ENCODE assay signal across 16 cellular contexts in the genomic region with DNA sequence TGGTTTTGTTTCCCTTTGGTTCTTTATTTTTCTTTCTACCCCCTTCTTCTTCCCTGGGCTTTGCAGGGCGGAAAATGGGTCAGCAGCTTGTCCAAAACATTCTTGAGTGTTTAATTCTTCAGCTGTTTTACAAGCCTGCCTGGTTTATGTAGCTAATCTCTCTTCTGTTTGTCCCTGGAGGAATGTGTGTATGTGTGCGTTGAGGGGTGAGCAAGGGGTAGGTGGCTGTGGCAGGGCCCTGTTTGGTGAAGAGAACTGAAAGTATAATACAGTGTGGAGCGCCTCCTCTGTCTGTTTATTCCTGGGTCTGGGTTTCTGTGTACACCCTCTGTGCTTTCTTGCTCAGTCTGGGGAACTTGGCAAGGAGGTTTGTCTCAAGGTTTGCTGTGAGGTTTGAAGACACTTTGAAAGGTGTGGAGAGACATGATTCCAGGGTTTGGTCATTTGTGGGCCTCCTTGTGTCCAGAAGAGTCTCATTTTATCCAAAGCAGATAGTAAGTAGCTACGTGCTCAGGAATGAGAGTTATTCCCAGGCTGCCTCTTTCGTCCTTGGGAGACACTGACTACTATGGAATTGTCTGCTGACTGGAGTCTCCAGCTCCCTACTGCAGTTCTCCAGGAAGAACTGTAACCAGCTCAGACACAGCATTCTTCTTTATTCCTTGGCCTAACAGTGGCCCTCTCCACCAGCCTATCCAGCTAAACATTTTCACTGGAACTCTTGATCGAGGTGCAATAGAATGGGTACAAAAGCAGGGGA.
DNase-seq lines count a peak whose midpoint lies in the region; ATAC-seq and TF ChIP-seq lines count a peak whose summit lies in the region.
"Had no signal": no experiment of that assay in that cellular context is flagged by ENCODE, and none has a peak within 500 bp of the region (broad histone marks: within the 10 kb centered on the region; RNA-seq: fewer than 3 reads in every experiment).

No MANE protein-coding gene starts in this region.

- ATAC-seq in right cardiac atrium (peak; percentile 79 to 84), sciatic nerve (peak; percentile 92)
- ATAC-seq in activated T-cell treated with anti-CD3 and anti-CD28 coated beads, Interleukin-2, amount 50 U/mL, for 4 hours, result no peak
- ATAC-seq: activated T-helper 17 cell treated with anti-CD3 and anti-CD28 coated beads, Interleukin-2, amount 50 U/mL, for 72 hours had no signal

- peak; percentile 28 for DNase-seq in GM12865 (ENCODE audit: low read depth)
- DNase-seq in brain microvascular endothelial cell, result no peak
- DNase-seq in right cardiac atrium, result peak in 1 of 3 donors; percentile 55
- DNase-seq in sciatic nerve (ENCODE audit: low spot score), result no peak
- no peak for DNase-seq in G401 (ENCODE audit: low spot score)
- DNase-seq in RPMI8226, result no peak
- DNase-seq in DMS153 (lab: John Stamatoyannopoulos, UW), result no peak
- no peak for DNase-seq in activated T-cell treated with anti-CD3 and anti-CD28 coated beads, Interleukin-2, amount 50 U/mL, for 4 hours
- DNase-seq: activated CD4-positive, alpha-beta memory T cell treated with anti-CD3 and anti-CD28 coated beads for 36 hours; Calu3; mesendoderm; NCI-H1436; NCI-H345; substantia nigra had no signal

- H3K36me3 Mint-ChIP-seq in activated T-cell treated with anti-CD3 and anti-CD28 coated beads, Interleukin-2, amount 50 U/mL, for 4 hours (ENCODE audit: insufficient read depth), result no peaks in the 10 kb centered on the region
- H3K36me3 Mint-ChIP-seq: activated CD4-positive, alpha-beta memory T cell treated with anti-CD3 and anti-CD28 coated beads for 36 hours had no signal

- intact Hi-C loops in right cardiac atrium (cut with DNase I), result no loop called here
- intact Hi-C loops in sciatic nerve (cut with DNase I), result no loop called here

- H3K36me3 ChIP-seq in brain microvascular endothelial cell (replicated peaks), result no peaks in the 10 kb centered on the region

- H3K27ac ChIP-seq in brain microvascular endothelial cell (no peak overlapping the region), right cardiac atrium (ENCODE audit: low read length) (peak overlapping the region; percentile 53)
- H3K27ac ChIP-seq: SK-N-MC had no signal

- no peak overlapping the region for H3K4me3 Mint-ChIP-seq in activated T-cell treated with anti-CD3 and anti-CD28 coated beads, Interleukin-2, amount 50 U/mL, for 4 hours
- H3K4me3 Mint-ChIP-seq: activated CD4-positive, alpha-beta memory T cell treated with anti-CD3 and anti-CD28 coated beads for 36 hours; activated T-helper 17 cell treated with anti-CD3 and anti-CD28 coated beads, Interleukin-2, amount 50 U/mL, for 72 hours had no signal

- peaks cover 14% of the 10 kb centered on the region for H3K27me3 Mint-ChIP-seq in activated T-cell treated with anti-CD3 and anti-CD28 coated beads, Interleukin-2, amount 50 U/mL, for 4 hours (ENCODE audit: low read depth)

- no peaks in the 10 kb centered on the region for H3K27me3 ChIP-seq in brain microvascular endothelial cell (replicated peaks)
- H3K27me3 ChIP-seq in right cardiac atrium (ENCODE audit: control insufficient read depth, insufficient read depth), result no peaks in the 10 kb centered on the region

- H3K4me1 ChIP-seq in right cardiac atrium (ENCODE audit: control insufficient read depth, insufficient read depth, low read length), result peaks cover 10% of the 10 kb centered on the region

- no peaks in the 10 kb centered on the region for H3K4me1 Mint-ChIP-seq in activated T-cell treated with anti-CD3 and anti-CD28 coated beads, Interleukin-2, amount 50 U/mL, for 4 hours (ENCODE audit: low read depth)
- H3K4me1 Mint-ChIP-seq: activated T-helper 17 cell treated with anti-CD3 and anti-CD28 coated beads, Interleukin-2, amount 50 U/mL, for 72 hours had no signal

- WGBS in right cardiac atrium, result 55% methylated on average over 6 of the region's 6 CpGs

- no peak overlapping the region for H3K4me3 ChIP-seq in GM12865 (ENCODE audit: low read depth, low read length)
- no peak overlapping the region for H3K4me3 ChIP-seq in brain microvascular endothelial cell (ENCODE audit: low read depth, low read length)
- H3K4me3 ChIP-seq in right cardiac atrium (ENCODE audit: low read length), result no peak overlapping the region
- H3K4me3 ChIP-seq: SK-N-MC had no signal

- H3K9me3 ChIP-seq in right cardiac atrium (ENCODE audit: control insufficient read depth, low read length), result no peaks in the 10 kb centered on the region

- in situ Hi-C loops in brain microvascular endothelial cell (cut with HindIII; ENCODE audit: low pct_ligation_motif_present, low sequenced_read_pairs) (no loop called here), G401 (cut with HindIII; ENCODE audit: low sequenced_read_pairs) (no loop called here)

- no peaks in the 10 kb centered on the region for H3K9me3 Mint-ChIP-seq in activated T-cell treated with anti-CD3 and anti-CD28 coated beads, Interleukin-2, amount 50 U/mL, for 4 hours
- H3K9me3 Mint-ChIP-seq: activated CD4-positive, alpha-beta memory T cell treated with anti-CD3 and anti-CD28 coated beads for 36 hours; activated T-helper 17 cell treated with anti-CD3 and anti-CD28 coated beads, Interleukin-2, amount 50 U/mL, for 72 hours had no signal

- no peak for TF ChIP-seq CTCF in GM12865 (IDR thresholded peaks at IDR 0.05; ENCODE audit: insufficient read depth, low read depth, low read length, missing control alignments)
- TF ChIP-seq CTCF in brain microvascular endothelial cell (IDR thresholded peaks at IDR 0.05; ENCODE audit: low read depth, low read length, missing control alignments), result peak; percentile 38

Comparison
In these comparisons a context has a peak if more than half of its experiments do, and no peak if none do; other contexts are left out.
1. ATAC-seq: peak in right cardiac atrium (2 of 2) and sciatic nerve (single experiment); none in activated T-cell treated with anti-CD3 and anti-CD28 coated beads, Interleukin-2, amount 50 U/mL, for 4 hours (0 of 2).